In the genomic region with DNA sequence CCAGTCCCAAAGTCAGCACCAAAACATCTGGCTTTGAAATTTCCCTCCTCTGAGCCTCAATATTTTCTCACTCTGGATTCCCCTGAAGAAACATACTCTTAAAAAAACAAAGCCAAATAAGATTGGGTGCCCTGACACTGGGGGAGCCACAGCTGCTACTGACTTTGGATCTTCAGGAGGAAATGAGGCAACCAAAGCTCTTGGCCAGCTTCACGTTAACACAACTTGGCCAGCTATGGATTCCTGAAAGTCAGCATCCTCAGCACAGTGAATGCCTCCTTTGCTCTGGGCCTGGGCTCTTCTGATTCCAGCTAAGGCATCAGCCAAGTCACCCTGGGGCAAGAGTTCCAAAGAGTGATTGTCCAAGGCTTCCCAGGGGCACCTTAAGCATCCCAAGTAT, we compare ENCODE assay signal across 24 cellular contexts.
"Had no signal": no experiment of that assay in that cellular context is flagged by ENCODE, and none has a peak within 500 bp of the region (broad histone marks: within the 10 kb centered on the region; RNA-seq: fewer than 3 reads in every experiment).

No MANE protein-coding gene starts in this region.

- DNase-seq: naive B cell; naive thymus-derived CD8-positive, alpha-beta T cell; nephron progenitor cell; nucleus accumbens; pancreas; right lobe of liver; sigmoid colon; small intestine; stimulated activated CD4-positive, alpha-beta T cell treated with anti-CD3 and anti-CD28 coated beads, Interleukin-15, amount 100 ng/mL, for 24 hours; stimulated activated CD4-positive, alpha-beta T cell treated with anti-CD3 and anti-CD28 coated beads, Interleukin-2, amount 100 ng/mL, for 24 hours; stimulated activated CD4-positive, alpha-beta T cell treated with anti-CD3 and anti-CD28 coated beads, Interleukin-2, amount 100 ng/mL, for 48 hours; stimulated activated CD4-positive, alpha-beta T cell treated with anti-CD3 and anti-CD28 coated beads, Interleukin-4, amount 100 ng/mL, for 24 hours; stimulated activated naive B cell treated with anti-CD40 and anti-IgM and Interleukin-4, amounts not matched to agents 10 μg/mL and 1 μg/mL and 100 μg/mL, for 72 hours; stimulated activated naive CD4-positive, alpha-beta T cell treated with Interleukin-2 at 50 U/mL for 16 hours; stomach; thyroid gland; trophoblast cell; upper lobe of left lung had no signal

- H3K27me3 ChIP-seq: neutrophil, pancreas, right lobe of liver, sigmoid colon, stomach, thyroid gland, tibial nerve, upper lobe of left lung, vagina had no signal

- H3K9me3 ChIP-seq: neutrophil, pancreas, prostate gland, right lobe of liver, sigmoid colon, stomach, thoracic aorta, thyroid gland, tibial nerve, upper lobe of left lung, vagina had no signal

- H3K4me1 ChIP-seq: pancreas, prostate gland, right lobe of liver, sigmoid colon, tibial nerve had no signal

- H3K36me3 ChIP-seq: neutrophil, pancreas, prostate gland, right lobe of liver, sigmoid colon, stomach, thoracic aorta, thyroid gland, tibial nerve, upper lobe of left lung, vagina had no signal

- H3K4me3 ChIP-seq: pancreas, prostate gland, right lobe of liver, sigmoid colon, stomach, thoracic aorta, thyroid gland, tibial nerve, upper lobe of left lung, vagina had no signal

- H3K27ac ChIP-seq: neutrophil, pancreas, prostate gland, right lobe of liver, sigmoid colon, stomach, thoracic aorta, thyroid gland, tibial nerve, upper lobe of left lung, vagina had no signal

- ATAC-seq: naive thymus-derived CD8-positive, alpha-beta T cell; pancreas; right lobe of liver; stimulated activated effector memory CD8-positive, alpha-beta T cell treated with anti-CD3 and anti-CD28 coated beads, Interleukin-12 subunit alpha, Interleukin-12 subunit beta, amount 100 ng/mL, for 72 hours; stimulated activated naive B cell treated with anti-CD40 and anti-IgM and Interleukin-4, amounts not matched to agents 10 μg/mL and 1 μg/mL and 100 μg/mL, for 72 hours had no signal
